ENCODE assay signal across 23 cellular contexts in the genomic region with DNA sequence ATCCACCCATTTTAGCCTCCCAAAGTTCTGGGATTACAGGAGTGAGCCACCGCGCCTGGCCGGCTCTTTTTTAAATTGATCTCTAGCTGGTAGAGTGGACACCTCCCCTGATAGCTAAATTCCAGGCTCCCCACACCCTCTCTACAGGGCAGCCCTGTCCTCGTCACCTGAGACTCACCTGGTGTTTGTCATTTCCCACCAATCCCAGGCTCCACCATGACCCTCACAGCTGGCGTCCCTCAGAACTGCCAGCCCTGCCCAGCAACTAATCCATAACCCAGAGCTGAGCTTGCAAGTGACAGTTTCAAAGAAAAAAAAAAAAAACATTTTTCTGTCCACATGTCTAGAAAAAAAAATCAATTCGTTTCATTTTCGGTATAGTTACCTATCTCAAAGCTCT.
"Had no signal": no experiment of that assay in that cellular context is flagged by ENCODE, and none has a peak within 500 bp of the region (broad histone marks: within the 10 kb centered on the region; RNA-seq: fewer than 3 reads in every experiment).

No MANE protein-coding gene starts in this region.

- H3K27ac ChIP-seq: coronary artery, dorsolateral prefrontal cortex, epithelial cell of prostate, esophagus squamous epithelium, gastrocnemius medialis, heart right ventricle, left lung, lower lobe of right lung had no signal

- ATAC-seq: esophagus mucosa, gastrocnemius medialis, heart right ventricle, left cardiac atrium, left lung, left ventricle myocardium superior, lower lobe of right lung, mucosa of descending colon had no signal

- H3K9me3 Mint-ChIP-seq: mesothelial cell of epicardium, naive B cell had no signal

- H3K4me1 ChIP-seq: gastrocnemius medialis, left lung, lower lobe of right lung had no signal

- H3K36me3 Mint-ChIP-seq: mesothelial cell of epicardium, naive B cell had no signal

- H3K27me3 ChIP-seq: dorsolateral prefrontal cortex, esophagus squamous epithelium, gastrocnemius medialis, heart right ventricle, left lung had no signal

- DNase-seq: dermis blood vessel endothelial cell; dorsolateral prefrontal cortex; effector CD4-positive, alpha-beta T cell; effector memory CD4-positive, alpha-beta T cell; erythroblast; esophagus squamous epithelium; foreskin fibroblast; foreskin melanocyte; gastrocnemius medialis; head of caudate nucleus; heart right ventricle; hippocampal formation; left cardiac atrium; left lung; left ventricle myocardium superior; lower lobe of right lung; mesenchymal stem cell; mucosa of descending colon; naive B cell had no signal

- H3K9me3 ChIP-seq: esophagus squamous epithelium, gastrocnemius medialis, heart right ventricle, left lung, lower lobe of right lung, mucosa of descending colon had no signal

- H3K27ac Mint-ChIP-seq: mesothelial cell of epicardium had no signal

- H3K36me3 ChIP-seq: esophagus squamous epithelium, gastrocnemius medialis, heart right ventricle, left lung, lower lobe of right lung had no signal

- H3K4me3 ChIP-seq: coronary artery, dorsolateral prefrontal cortex, esophagus squamous epithelium, gastrocnemius medialis, heart right ventricle, left lung, lower lobe of right lung, mucosa of descending colon had no signal

- H3K4me3 Mint-ChIP-seq: mesothelial cell of epicardium, naive B cell had no signal

- H3K27me3 Mint-ChIP-seq: naive B cell had no signal
